In genomic region chr5:144390133-144390532, GRCh38 we compare ENCODE assay signal across 11 cellular contexts.
DNase-seq lines count a peak whose midpoint lies in the region; ATAC-seq and TF ChIP-seq lines count a peak whose summit lies in the region.
"Had no signal": no experiment of that assay in that cellular context is flagged by ENCODE, and none has a peak within 500 bp of the region (broad histone marks: within the 10 kb centered on the region; RNA-seq: fewer than 3 reads in every experiment).

No MANE protein-coding gene starts in this region.

- TF ChIP-seq CTCF in AG09319 (IDR thresholded peaks at IDR 0.05; ENCODE audit: low read depth, low read length) (peak; percentile 38), HCT116 (IDR thresholded peaks at IDR 0.05 in 2 of 3, conservative IDR thresholded peaks at IDR 0.05 in 1 of 3; ENCODE audit: borderline replicate concordance in 1 of 3, insufficient read depth in 1 of 3, low read depth in 2 of 3, low read length in 2 of 3) (peak; percentile 18 to 45 (median 42); a peak in 4 of 6 replicates), astrocyte of the cerebellum (IDR thresholded peaks at IDR 0.05; ENCODE audit: low read depth, low read length, missing control alignments) (peak; percentile 43)

- H3K27me3 Mint-ChIP-seq in activated CD4-positive, alpha-beta memory T cell treated with anti-CD3 and anti-CD28 coated beads, Interleukin-2, amount 10 ng/mL, durations not matched to agents 7 days and 5 days = no peaks in the 10 kb centered on the region

- no peaks in the 10 kb centered on the region for H4K20me1 ChIP-seq in HCT116 (ENCODE audit: insufficient read depth)

- no peaks in the 10 kb centered on the region for H3K4me1 ChIP-seq in HCT116 (ENCODE audit: control insufficient read depth in 1 of 2, insufficient read depth in 2 of 2, low read length in 2 of 2)

- DNase-seq in AG09319 (ENCODE audit: extremely low read depth, low read depth) = no peak
- no peak for DNase-seq in HCT116 (ENCODE audit: low read depth, low spot score)
- no peak for DNase-seq in astrocyte of the cerebellum (ENCODE audit: low read depth)
- DNase-seq in left colon = peak in 1 of 2 donors; percentile 19
- no peak for DNase-seq in activated CD4-positive, alpha-beta memory T cell treated with anti-CD3 and anti-CD28 coated beads, Interleukin-2, amount 10 ng/mL, durations not matched to agents 7 days and 5 days
- no peak for DNase-seq in OCI-M2 (lab: John Stamatoyannopoulos, UW; ENCODE audit: unreplicated experiment)
- DNase-seq: activated T-cell treated with anti-CD3 and anti-CD28 coated beads for 4 hours, DMS79 treated with DMSO at 0.1 percent for 48 hours had no signal

- no peaks in the 10 kb centered on the region for H3K4me1 Mint-ChIP-seq in activated CD4-positive, alpha-beta memory T cell treated with anti-CD3 and anti-CD28 coated beads, Interleukin-2, amount 10 ng/mL, durations not matched to agents 7 days and 5 days

- H3K4me2 ChIP-seq in HCT116 (ENCODE audit: low read length) = no peak overlapping the region

- no peaks in the 10 kb centered on the region for H3K9me2 ChIP-seq in HCT116 (ENCODE audit: insufficient read depth)

- RAD21 ChIA-PET in HCT116 (lab: Charles Lee; ENCODE audit: low non-redundant PET in 1 of 2, low total read pairs in 2 of 2, uncharacterized antibody in 2 of 2, unreplicated experiment in 2 of 2) = no interaction called here

- H3K36me3 Mint-ChIP-seq in activated CD4-positive, alpha-beta memory T cell treated with anti-CD3 and anti-CD28 coated beads, Interleukin-2, amount 10 ng/mL, durations not matched to agents 7 days and 5 days (ENCODE audit: low read depth) = no peaks in the 10 kb centered on the region

- in situ Hi-C loops in astrocyte of the cerebellum (cut with HindIII; ENCODE audit: low sequenced_read_pairs) = no loop called here

- 0 out of 2 replicates have a peak, but pooled peaks cover 4% of the 10 kb centered on the region for H3K27me3 ChIP-seq in HCT116 (ENCODE audit: insufficient read depth, low read length)

- H3K36me3 ChIP-seq in HCT116 (ENCODE audit: control insufficient read depth in 1 of 2, insufficient read depth in 2 of 2, low read length in 2 of 2) = no peaks in the 10 kb centered on the region

- no peak for TF ChIP-seq POLR2A in HCT116 (IDR thresholded peaks at IDR 0.05; ENCODE audit: borderline replicate concordance, extremely low read depth, insufficient read depth, insufficient read length)

- no peak overlapping the region for H3K9ac ChIP-seq in HCT116 (ENCODE audit: low read length)

- H3K27ac Mint-ChIP-seq in activated CD4-positive, alpha-beta memory T cell treated with anti-CD3 and anti-CD28 coated beads, Interleukin-2, amount 10 ng/mL, durations not matched to agents 7 days and 5 days = no peak overlapping the region

- no peaks in the 10 kb centered on the region for H3K79me2 ChIP-seq in HCT116 (ENCODE audit: insufficient read depth, low read length)

- H2AFZ ChIP-seq in HCT116 (ENCODE audit: low read depth, low read length, poor library complexity, severe bottlenecking) = no peak overlapping the region

- no TSS peak for BruUV-seq in HCT116 (replicated peaks; lab: Mats Ljungman, UMichigan)

- no peaks in the 10 kb centered on the region for H3K9me3 ChIP-seq in HCT116 (ENCODE audit: control insufficient read depth in 1 of 2, insufficient read depth in 1 of 2, low read depth in 1 of 2, low read length in 2 of 2)

- no peaks in the 10 kb centered on the region for H3K9me3 Mint-ChIP-seq in activated CD4-positive, alpha-beta memory T cell treated with anti-CD3 and anti-CD28 coated beads, Interleukin-2, amount 10 ng/mL, durations not matched to agents 7 days and 5 days

- H3K4me3 ChIP-seq in HCT116 (replicated peaks in 1 of 2; ENCODE audit: low read depth in 1 of 2, low read length in 2 of 2) (no peak overlapping the region), astrocyte of the cerebellum (ENCODE audit: low read depth, low read length) (no peak overlapping the region)
- H3K4me3 ChIP-seq: SK-N-MC had no signal

- no peak overlapping the region for H3K4me3 Mint-ChIP-seq in activated CD4-positive, alpha-beta memory T cell treated with anti-CD3 and anti-CD28 coated beads, Interleukin-2, amount 10 ng/mL, durations not matched to agents 7 days and 5 days

- intact Hi-C loops in HCT116 (cut with micrococcal nuclease) (loop anchor here (5.0 kb wide), 1 partner anchor 188 kb away; no protein-coding TSS in a partner anchor), left colon (cut with DNase I, micrococcal nuclease) (no loop called here)

- H3K27ac ChIP-seq in HCT116 (ENCODE audit: low read depth, low read length) = no peak overlapping the region
- H3K27ac ChIP-seq: SK-N-MC had no signal

- CTCF ChIA-PET in HCT116 (lab: Charles Lee) = interaction anchor here (1.1 kb wide), 1 partner anchor 187 kb away, joined by 3 read pairs; no protein-coding TSS in a partner anchor
- CTCF ChIA-PET in activated CD4-positive, alpha-beta memory T cell treated with anti-CD3 and anti-CD28 coated beads, Interleukin-2, amount 10 ng/mL, durations not matched to agents 7 days and 5 days (lab: Charles Lee) = no interaction called here

- POLR2A ChIA-PET in HCT116 (lab: Charles Lee) = no interaction called here
- POLR2A ChIA-PET in activated CD4-positive, alpha-beta memory T cell treated with anti-CD3 and anti-CD28 coated beads, Interleukin-2, amount 10 ng/mL, durations not matched to agents 7 days and 5 days (lab: Charles Lee) = no interaction called here

- ATAC-seq in HCT116 (peak; percentile 61; the same call in 1 of the 2 replicates), left colon (peak; percentile 53), GM19324 (IDR thresholded peaks at IDR 0.05; ENCODE audit: low FRiP score, unreplicated experiment) (no peak), HG03442 (IDR thresholded peaks at IDR 0.05; ENCODE audit: unreplicated experiment) (no peak)

- peak; percentile 42 for TF ChIP-seq RAD21 in HCT116 (IDR thresholded peaks at IDR 0.05; ENCODE audit: low read depth)

TF ChIP-seq in HCT116, 20 proteins besides CTCF, POLR2A, EP300 and RAD21:
- no peak for TF ChIP-seq ZFX (IDR thresholded peaks at IDR 0.05)
- TF ChIP-seq EZH2phosphoT487 (IDR thresholded peaks at IDR 0.05; ENCODE audit: borderline replicate concordance) = no peak
- TF ChIP-seq FOSL1 (IDR thresholded peaks at IDR 0.05; ENCODE audit: low read depth) = no peak
- no peak for TF ChIP-seq TCF7L2 (IDR thresholded peaks at IDR 0.05; ENCODE audit: borderline replicate concordance, extremely low read depth, insufficient read depth, insufficient read length)
- TF ChIP-seq ZBTB33 (IDR thresholded peaks at IDR 0.05; ENCODE audit: extremely low read depth, insufficient replicate concordance, low read length) = no peak
- TF ChIP-seq CBX3 (IDR thresholded peaks at IDR 0.05; ENCODE audit: low read depth) = no peak
- no peak for TF ChIP-seq SIN3A (IDR thresholded peaks at IDR 0.05; ENCODE audit: low read depth)
- TF ChIP-seq CEBPB (IDR thresholded peaks at IDR 0.05; ENCODE audit: low read depth) = no peak
- no peak for TF ChIP-seq MAX (IDR thresholded peaks at IDR 0.05)
- TF ChIP-seq ELF1 (IDR thresholded peaks at IDR 0.05; ENCODE audit: borderline replicate concordance, low read depth) = no peak

Comparison
In these comparisons a context has a peak if more than half of its experiments do, and no peak if none do; other contexts are left out.
1. ATAC-seq: peak in HCT116 (single experiment) and left colon (single experiment); none in GM19324 (single experiment) and HG03442 (single experiment).
2. Peak in every context shown above with its lines, with median percentiles within 50 percentile points of each other: CTCF ChIP-seq.